ENCODE assay signal across 1 cellular context in the genomic region with DNA sequence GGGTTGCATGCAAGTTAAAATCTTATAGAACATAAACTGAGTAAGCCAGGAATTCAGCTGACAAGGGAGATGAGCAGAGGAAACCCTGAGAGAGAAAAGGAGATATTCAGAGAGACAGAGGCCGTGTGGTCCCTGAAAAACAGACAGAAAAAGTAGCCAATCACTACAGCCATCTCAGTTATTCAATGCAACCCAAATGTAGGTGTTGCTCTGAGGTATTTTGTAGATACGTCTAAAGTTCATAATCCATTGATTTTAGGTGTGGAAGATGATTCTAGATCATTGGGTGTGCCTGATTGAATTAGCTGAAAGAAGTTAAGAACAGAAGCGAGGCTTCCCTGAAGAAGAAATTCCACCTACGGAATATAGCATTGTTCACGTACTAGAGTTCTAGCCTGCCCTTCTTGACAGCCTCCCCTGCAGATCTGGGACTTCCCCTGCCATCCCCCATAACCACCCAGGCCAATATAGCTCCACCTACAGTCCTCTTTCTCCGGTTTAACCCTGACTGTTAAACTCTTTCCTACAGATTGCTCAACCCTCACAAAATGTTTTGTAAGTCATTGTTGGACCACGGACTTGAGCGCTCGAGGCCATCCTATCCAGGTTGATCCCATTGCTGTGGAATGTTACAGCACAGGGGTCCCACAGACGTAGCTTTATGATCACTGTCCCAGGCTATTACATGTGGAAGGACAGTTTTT.
TF ChIP-seq lines count a peak whose summit lies in the region.

No MANE protein-coding gene starts in this region.

TF ChIP-seq in HCT116, 20 proteins besides CTCF, POLR2A, EP300 and RAD21 (continued from another document):
- TF ChIP-seq, protein P1, sequence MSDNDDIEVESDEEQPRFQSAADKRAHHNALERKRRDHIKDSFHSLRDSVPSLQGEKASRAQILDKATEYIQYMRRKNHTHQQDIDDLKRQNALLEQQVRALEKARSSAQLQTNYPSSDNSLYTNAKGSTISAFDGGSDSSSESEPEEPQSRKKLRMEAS (IDR thresholded peaks at IDR 0.05), result no peak
- TF ChIP-seq ZFX (IDR thresholded peaks at IDR 0.05), result no peak
- TF ChIP-seq, protein P2, sequence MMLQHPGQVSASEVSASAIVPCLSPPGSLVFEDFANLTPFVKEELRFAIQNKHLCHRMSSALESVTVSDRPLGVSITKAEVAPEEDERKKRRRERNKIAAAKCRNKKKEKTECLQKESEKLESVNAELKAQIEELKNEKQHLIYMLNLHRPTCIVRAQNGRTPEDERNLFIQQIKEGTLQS (IDR thresholded peaks at IDR 0.05), result no peak
TF ChIP-seq in HCT116: peak in this region for 0.
